In the genomic region with DNA sequence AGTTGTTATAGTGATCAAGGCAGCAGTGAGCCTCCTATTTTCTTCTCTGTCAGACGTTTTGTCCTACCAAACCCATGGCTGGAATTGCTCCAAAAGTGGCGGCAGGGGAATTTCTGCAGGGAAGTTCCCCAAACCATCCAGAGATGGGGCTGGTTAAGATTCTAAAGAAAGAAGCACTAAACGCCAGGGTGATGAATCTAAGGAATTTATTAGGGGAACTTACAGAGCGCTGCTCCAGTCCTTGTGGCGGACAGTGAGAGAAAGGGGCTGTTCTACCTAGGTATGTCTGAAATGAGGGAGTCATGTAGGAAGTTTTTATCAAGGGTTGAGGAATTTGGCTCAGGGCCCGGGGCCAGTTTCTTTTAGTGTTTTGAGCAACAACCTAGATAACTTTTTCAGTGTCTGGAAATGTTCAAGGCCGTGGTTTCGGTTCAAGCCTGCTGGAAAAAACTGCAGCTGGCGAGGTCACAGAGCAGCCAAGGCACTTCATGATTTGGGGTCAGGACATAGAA, we compare ENCODE assay signal across 9 cellular contexts.
DNase-seq lines count a peak whose midpoint lies in the region; TF ChIP-seq lines count a peak whose summit lies in the region.
"Had no signal": no experiment of that assay in that cellular context is flagged by ENCODE, and none has a peak within 500 bp of the region (broad histone marks: within the 10 kb centered on the region; RNA-seq: fewer than 3 reads in every experiment).

No MANE protein-coding gene starts in this region.

- no peaks in the 10 kb centered on the region for H3K36me3 ChIP-seq in SK-N-SH (replicated peaks in 1 of 2; ENCODE audit: control insufficient read depth in 1 of 2, insufficient read depth in 2 of 2, low read length in 1 of 2)

- 9% methylated on average over 9 of the region's 9 CpGs for WGBS in SK-N-SH (ENCODE audit: low lambda C conversion rate)

- no peaks in the 10 kb centered on the region for H3K9me2 ChIP-seq in SK-N-SH

- H3K4me3 ChIP-seq in SK-N-SH (ENCODE audit: low read depth in 2 of 2, low read length in 1 of 2), result peak overlapping the region; percentile 30 to 53; a peak in 3 of 4 replicates

- H3K9me3 Mint-ChIP-seq in T-helper 2 cell treated with Interferon-gamma antibody and Interleukin-4, amounts not matched to agents 5 μg/mL and 100 μg/mL, for 36 hours, result peaks cover 18% of the 10 kb centered on the region

- H3K36me3 Mint-ChIP-seq in T-helper 2 cell treated with Interferon-gamma antibody and Interleukin-4, amounts not matched to agents 5 μg/mL and 100 μg/mL, for 36 hours (ENCODE audit: low read depth), result peaks cover 23% of the 10 kb centered on the region

- CTCF ChIA-PET in SK-N-SH (lab: Yijun Ruan, JAX), result no interaction called here

- H3K4me1 ChIP-seq in SK-N-SH (ENCODE audit: control insufficient read depth in 1 of 2, insufficient read depth in 2 of 2, low read depth in 1 of 2, low read length in 1 of 2), result peaks cover 0 to 7% of the 10 kb centered on the region in 2 experiments; a peak in 1 of 4 replicates

- peak overlapping the region; percentile 71 for H2AFZ ChIP-seq in SK-N-SH (ENCODE audit: low read depth)

- peaks cover 8% of the 10 kb centered on the region for H3F3A ChIP-seq in SK-N-SH (replicated peaks; ENCODE audit: insufficient read depth)

- POLR2A ChIA-PET in SK-N-SH (lab: Yijun Ruan, JAX), result no interaction called here

- intact Hi-C loops in posterior vena cava (cut with DNase I), result no loop called here

- H3K79me2 ChIP-seq in SK-N-SH (ENCODE audit: insufficient read depth), result no peaks in the 10 kb centered on the region

- no peaks in the 10 kb centered on the region for H4K20me1 ChIP-seq in SK-N-SH (ENCODE audit: insufficient read depth)

- peak overlapping the region; percentile 74 for H3K4me2 ChIP-seq in SK-N-SH

- peak; percentile 22 to 58; a peak in 2 of 4 replicates for TF ChIP-seq EP300 in SK-N-SH (IDR thresholded peaks at IDR 0.05; ENCODE audit: borderline replicate concordance in 1 of 2, low read depth in 1 of 2, low read length in 1 of 2)

- H3K9me3 ChIP-seq in SK-N-SH, result no peaks in the 10 kb centered on the region

- peak; percentile 32; the same call in 1 of the 2 replicates for TF ChIP-seq CTCF in SK-N-SH (IDR thresholded peaks at IDR 0.05)

- DNase-seq in Caki2 (ENCODE audit: low read depth), result peak; percentile 79
- DNase-seq in SK-N-SH, result no peak
- peak; percentile 96 for DNase-seq in glomerular visceral epithelial cell (ENCODE audit: extremely low spot score)
- peak; percentile 86 for DNase-seq in posterior vena cava (ENCODE audit: low spot score)
- DNase-seq in T-helper 2 cell treated with Interferon-gamma antibody and Interleukin-4, amounts not matched to agents 5 μg/mL and 100 μg/mL, for 36 hours (ENCODE audit: low spot score), result no peak
- DNase-seq in cerebellar cortex (ENCODE audit: low spot score), result no peak
- no peak for DNase-seq in Kasumi-1 (lab: John Stamatoyannopoulos, UW)
- DNase-seq in effector CD8-positive, alpha-beta T cell (lab: John Stamatoyannopoulos, UW), result no peak

- H3K27ac ChIP-seq in SK-N-SH (ENCODE audit: low read depth in 2 of 2, low read length in 1 of 2), result peak overlapping the region; percentile 70 to 92
- H3K27ac ChIP-seq: HL-60 had no signal

- no peaks in the 10 kb centered on the region for H3K27me3 Mint-ChIP-seq in T-helper 2 cell treated with Interferon-gamma antibody and Interleukin-4, amounts not matched to agents 5 μg/mL and 100 μg/mL, for 36 hours (ENCODE audit: low read depth)

- no peaks in the 10 kb centered on the region for H3K27me3 ChIP-seq in SK-N-SH (ENCODE audit: insufficient read depth)

- no peak overlapping the region for H3K27ac Mint-ChIP-seq in T-helper 2 cell treated with Interferon-gamma antibody and Interleukin-4, amounts not matched to agents 5 μg/mL and 100 μg/mL, for 36 hours

- H3K4me3 Mint-ChIP-seq in T-helper 2 cell treated with Interferon-gamma antibody and Interleukin-4, amounts not matched to agents 5 μg/mL and 100 μg/mL, for 36 hours, result no peak overlapping the region

- no peak for TF ChIP-seq RAD21 in SK-N-SH (IDR thresholded peaks at IDR 0.05; ENCODE audit: low read length)

- H3K9ac ChIP-seq in SK-N-SH, result peak overlapping the region; percentile 52

- in situ Hi-C loops in Caki2 (cut with HindIII; ENCODE audit: low pct_unique_long_range_greater_than_20kb, low sequenced_read_pairs), result no loop called here

- peaks cover 37% of the 10 kb centered on the region for H3K4me1 Mint-ChIP-seq in T-helper 2 cell treated with Interferon-gamma antibody and Interleukin-4, amounts not matched to agents 5 μg/mL and 100 μg/mL, for 36 hours (ENCODE audit: low read depth)

TF ChIP-seq in SK-N-SH, 30 proteins besides CTCF, POLR2A, EP300 and RAD21 (continues in another document):
- TF ChIP-seq EZH2phosphoT487 (IDR thresholded peaks at IDR 0.05; ENCODE audit: borderline replicate concordance, low read depth), result no peak
- peak; percentile 73 for TF ChIP-seq TCF12 (IDR thresholded peaks at IDR 0.05)
- TF ChIP-seq GABPA (IDR thresholded peaks at IDR 0.05; ENCODE audit: low read depth), result no peak
- TF ChIP-seq YY1 (IDR thresholded peaks at IDR 0.05; ENCODE audit: low read depth), result no peak
- TF ChIP-seq RFX5 (IDR thresholded peaks at IDR 0.05; ENCODE audit: low read length), result no peak
- TF ChIP-seq TEAD4 (IDR thresholded peaks at IDR 0.05; ENCODE audit: borderline replicate concordance, insufficient read depth), result peak; percentile 67; the same call in 1 of the 2 replicates
- TF ChIP-seq, protein P1, sequence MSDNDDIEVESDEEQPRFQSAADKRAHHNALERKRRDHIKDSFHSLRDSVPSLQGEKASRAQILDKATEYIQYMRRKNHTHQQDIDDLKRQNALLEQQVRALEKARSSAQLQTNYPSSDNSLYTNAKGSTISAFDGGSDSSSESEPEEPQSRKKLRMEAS (IDR thresholded peaks at IDR 0.05; ENCODE audit: low read depth), result 0 out of 2 replicates have a peak, but pooled peaks have one; percentile 27
- no peak for TF ChIP-seq CHD2 (IDR thresholded peaks at IDR 0.05; ENCODE audit: low read length, partially characterized antibody)
- TF ChIP-seq FOXM1 (IDR thresholded peaks at IDR 0.05; ENCODE audit: low read depth), result no peak
- TF ChIP-seq SMC3 (IDR thresholded peaks at IDR 0.05; ENCODE audit: low read depth, low read length), result peak; percentile 3; the same call in 1 of the 2 replicates
- no peak for TF ChIP-seq FOSL2 (IDR thresholded peaks at IDR 0.05; ENCODE audit: borderline replicate concordance, low read depth)
- TF ChIP-seq TAF1 (IDR thresholded peaks at IDR 0.05; ENCODE audit: borderline replicate concordance, low read depth, low read length), result no peak
- TF ChIP-seq, protein P2, sequence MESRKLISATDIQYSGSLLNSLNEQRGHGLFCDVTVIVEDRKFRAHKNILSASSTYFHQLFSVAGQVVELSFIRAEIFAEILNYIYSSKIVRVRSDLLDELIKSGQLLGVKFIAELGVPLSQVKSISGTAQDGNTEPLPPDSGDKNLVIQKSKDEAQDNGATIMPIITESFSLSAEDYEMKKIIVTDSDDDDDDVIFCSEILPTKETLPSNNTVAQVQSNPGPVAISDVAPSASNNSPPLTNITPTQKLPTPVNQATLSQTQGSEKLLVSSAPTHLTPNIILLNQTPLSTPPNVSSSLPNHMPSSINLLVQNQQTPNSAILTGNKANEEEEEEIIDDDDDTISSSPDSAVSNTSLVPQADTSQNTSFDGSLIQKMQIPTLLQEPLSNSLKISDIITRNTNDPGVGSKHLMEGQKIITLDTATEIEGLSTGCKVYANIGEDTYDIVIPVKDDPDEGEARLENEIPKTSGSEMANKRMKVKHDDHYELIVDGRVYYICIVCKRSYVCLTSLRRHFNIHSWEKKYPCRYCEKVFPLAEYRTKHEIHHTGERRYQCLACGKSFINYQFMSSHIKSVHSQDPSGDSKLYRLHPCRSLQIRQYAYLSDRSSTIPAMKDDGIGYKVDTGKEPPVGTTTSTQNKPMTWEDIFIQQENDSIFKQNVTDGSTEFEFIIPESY (IDR thresholded peaks at IDR 0.05; ENCODE audit: borderline replicate concordance, low read depth), result 0 out of 2 replicates have a peak, but pooled peaks have one; percentile 17
- TF ChIP-seq SIN3A (IDR thresholded peaks at IDR 0.05; ENCODE audit: borderline replicate concordance, low read depth, low read length), result 0 out of 2 replicates have a peak, but pooled peaks have one; percentile 26
- TF ChIP-seq, protein P3, sequence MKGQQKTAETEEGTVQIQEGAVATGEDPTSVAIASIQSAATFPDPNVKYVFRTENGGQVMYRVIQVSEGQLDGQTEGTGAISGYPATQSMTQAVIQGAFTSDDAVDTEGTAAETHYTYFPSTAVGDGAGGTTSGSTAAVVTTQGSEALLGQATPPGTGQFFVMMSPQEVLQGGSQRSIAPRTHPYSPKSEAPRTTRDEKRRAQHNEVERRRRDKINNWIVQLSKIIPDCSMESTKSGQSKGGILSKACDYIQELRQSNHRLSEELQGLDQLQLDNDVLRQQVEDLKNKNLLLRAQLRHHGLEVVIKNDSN (IDR thresholded peaks at IDR 0.05; ENCODE audit: borderline replicate concordance, low read depth), result no peak
- TF ChIP-seq, protein P4, sequence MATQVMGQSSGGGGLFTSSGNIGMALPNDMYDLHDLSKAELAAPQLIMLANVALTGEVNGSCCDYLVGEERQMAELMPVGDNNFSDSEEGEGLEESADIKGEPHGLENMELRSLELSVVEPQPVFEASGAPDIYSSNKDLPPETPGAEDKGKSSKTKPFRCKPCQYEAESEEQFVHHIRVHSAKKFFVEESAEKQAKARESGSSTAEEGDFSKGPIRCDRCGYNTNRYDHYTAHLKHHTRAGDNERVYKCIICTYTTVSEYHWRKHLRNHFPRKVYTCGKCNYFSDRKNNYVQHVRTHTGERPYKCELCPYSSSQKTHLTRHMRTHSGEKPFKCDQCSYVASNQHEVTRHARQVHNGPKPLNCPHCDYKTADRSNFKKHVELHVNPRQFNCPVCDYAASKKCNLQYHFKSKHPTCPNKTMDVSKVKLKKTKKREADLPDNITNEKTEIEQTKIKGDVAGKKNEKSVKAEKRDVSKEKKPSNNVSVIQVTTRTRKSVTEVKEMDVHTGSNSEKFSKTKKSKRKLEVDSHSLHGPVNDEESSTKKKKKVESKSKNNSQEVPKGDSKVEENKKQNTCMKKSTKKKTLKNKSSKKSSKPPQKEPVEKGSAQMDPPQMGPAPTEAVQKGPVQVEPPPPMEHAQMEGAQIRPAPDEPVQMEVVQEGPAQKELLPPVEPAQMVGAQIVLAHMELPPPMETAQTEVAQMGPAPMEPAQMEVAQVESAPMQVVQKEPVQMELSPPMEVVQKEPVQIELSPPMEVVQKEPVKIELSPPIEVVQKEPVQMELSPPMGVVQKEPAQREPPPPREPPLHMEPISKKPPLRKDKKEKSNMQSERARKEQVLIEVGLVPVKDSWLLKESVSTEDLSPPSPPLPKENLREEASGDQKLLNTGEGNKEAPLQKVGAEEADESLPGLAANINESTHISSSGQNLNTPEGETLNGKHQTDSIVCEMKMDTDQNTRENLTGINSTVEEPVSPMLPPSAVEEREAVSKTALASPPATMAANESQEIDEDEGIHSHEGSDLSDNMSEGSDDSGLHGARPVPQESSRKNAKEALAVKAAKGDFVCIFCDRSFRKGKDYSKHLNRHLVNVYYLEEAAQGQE (IDR thresholded peaks at IDR 0.05; ENCODE audit: low read depth, low read length), result no peak
- TF ChIP-seq POLR2AphosphoS5 (IDR thresholded peaks at IDR 0.05; ENCODE audit: low read depth, low read length), result peak; percentile 41; the same call in 1 of the 2 replicates

Comparison
In these comparisons a context has a peak if more than half of its experiments do, and no peak if none do; other contexts are left out.
1. DNase-seq: peak in Caki2 (single experiment), glomerular visceral epithelial cell (single experiment) and posterior vena cava (single experiment); none in SK-N-SH (single experiment), T-helper 2 cell treated with Interferon-gamma antibody and Interleukin-4, amounts not matched to agents 5 μg/mL and 100 μg/mL, for 36 hours (single experiment), cerebellar cortex (single experiment), Kasumi-1 (0 of 2) and effector CD8-positive, alpha-beta T cell (single experiment).